Comparison of ENCODE assay signal across 26 cellular contexts in the genomic region with DNA sequence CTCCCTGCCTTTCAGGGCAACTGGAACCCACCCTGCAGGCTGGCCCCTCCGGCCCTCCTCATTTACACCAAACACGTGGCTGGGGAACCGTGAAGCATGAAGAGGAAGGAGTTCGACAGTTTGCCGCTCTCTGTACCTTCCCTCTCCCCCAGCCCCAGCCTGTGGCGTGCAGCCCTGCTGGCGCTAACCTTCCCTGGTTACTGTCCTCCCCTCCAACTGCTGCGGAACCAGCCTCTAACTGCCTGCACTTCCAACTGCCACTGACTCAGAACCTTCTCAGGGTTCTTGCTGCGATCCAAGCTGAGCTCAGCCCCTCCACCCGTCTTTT. TPM values are rescaled to one million over a fixed set of nuclear protein-coding genes. Genes with fewer than 3 reads are reported as not detected.
DNase-seq lines count a peak whose midpoint lies in the region; ATAC-seq and TF ChIP-seq lines count a peak whose summit lies in the region.
"Had no signal": no experiment of that assay in that cellular context is flagged by ENCODE, and none has a peak within 500 bp of the region (broad histone marks: within the 10 kb centered on the region; RNA-seq: fewer than 3 reads in every experiment).

No MANE protein-coding gene starts in this region.

- POLR2A ChIA-PET in IMR-90 (lab: Charles Lee; ENCODE audit: unreplicated experiment), result no interaction called here
- POLR2A ChIA-PET in activated CD4-positive, alpha-beta T cell treated with anti-CD3 and anti-CD28 coated beads for 36 hours (lab: Charles Lee), result no interaction called here

- intact Hi-C loops in IMR-90 (cut with micrococcal nuclease), result no loop called here
- intact Hi-C loops in activated CD4-positive, alpha-beta T cell treated with anti-CD3 and anti-CD28 coated beads for 36 hours (cut with DNase I, micrococcal nuclease), result no loop called here

- H4K5ac ChIP-seq in IMR-90 (ENCODE audit: low read depth, low read length), result no peak overlapping the region

- no peak overlapping the region for H3K27ac Mint-ChIP-seq in stimulated activated memory B cell treated with anti-CD40 and anti-IgM and Interleukin-4, amounts not matched to agents 10 μg/mL and 1 μg/mL and 100 μg/mL, for 72 hours
- no peak overlapping the region for H3K27ac Mint-ChIP-seq in activated CD4-positive, alpha-beta T cell treated with anti-CD3 and anti-CD28 coated beads for 36 hours
- H3K27ac Mint-ChIP-seq: CD8-positive, alpha-beta T cell; T-cell had no signal

- H4K91ac ChIP-seq in IMR-90 (ENCODE audit: insufficient read depth, low read depth, low read length), result no peak overlapping the region

- H3K4me3 Mint-ChIP-seq in stimulated activated memory B cell treated with anti-CD40 and anti-IgM and Interleukin-4, amounts not matched to agents 10 μg/mL and 1 μg/mL and 100 μg/mL, for 72 hours, result no peak overlapping the region
- H3K4me3 Mint-ChIP-seq in activated CD4-positive, alpha-beta T cell treated with anti-CD3 and anti-CD28 coated beads for 36 hours, result no peak overlapping the region
- H3K4me3 Mint-ChIP-seq: CD8-positive, alpha-beta T cell; T-cell had no signal

- no peak overlapping the region for H2BK120ac ChIP-seq in IMR-90 (ENCODE audit: low read depth, low read length)

- peak overlapping the region; percentile 10 for H3K4me2 ChIP-seq in BLaER1
- H3K4me2 ChIP-seq in IMR-90 (ENCODE audit: low read depth, low read length), result no peak overlapping the region
- H3K4me2 ChIP-seq: PC-9 had no signal

- no peaks in the 10 kb centered on the region for H3K79me1 ChIP-seq in IMR-90 (ENCODE audit: low read depth in 1 of 2, low read length in 2 of 2)

- no peaks in the 10 kb centered on the region for H3K9me3 Mint-ChIP-seq in stimulated activated memory B cell treated with anti-CD40 and anti-IgM and Interleukin-4, amounts not matched to agents 10 μg/mL and 1 μg/mL and 100 μg/mL, for 72 hours
- no peaks in the 10 kb centered on the region for H3K9me3 Mint-ChIP-seq in activated CD4-positive, alpha-beta T cell treated with anti-CD3 and anti-CD28 coated beads for 36 hours (ENCODE audit: low read depth)
- H3K9me3 Mint-ChIP-seq: T-cell had no signal

- CTCF ChIA-PET in IMR-90 (lab: Yijun Ruan, JAX), result interaction anchor here (1.1 to 1.4 kb wide), 2 partner anchors 14 to 16 kb away, joined by 3 to 7 read pairs; no protein-coding TSS in a partner anchor
- CTCF ChIA-PET in activated CD4-positive, alpha-beta T cell treated with anti-CD3 and anti-CD28 coated beads for 36 hours (lab: Charles Lee), result interaction anchor here (0.9 kb wide), 1 partner anchor 10 kb away, joined by 6 read pairs; no protein-coding TSS in a partner anchor

- H3K56ac ChIP-seq in IMR-90 (ENCODE audit: extremely low read depth, insufficient read depth, low read length), result no peak overlapping the region

- H2BK15ac ChIP-seq in IMR-90 (ENCODE audit: low read depth, low read length), result no peak overlapping the region

- TF ChIP-seq POLR2A in IMR-90 (IDR thresholded peaks at IDR 0.05; ENCODE audit: low read depth, low read length), result no peak

- H3K27me3 ChIP-seq in BLaER1, result no peaks in the 10 kb centered on the region
- H3K27me3 ChIP-seq in IMR-90 (ENCODE audit: control insufficient read depth, insufficient read depth, low read length), result peaks cover 38% of the 10 kb centered on the region

- no peaks in the 10 kb centered on the region for H3K4me1 Mint-ChIP-seq in stimulated activated memory B cell treated with anti-CD40 and anti-IgM and Interleukin-4, amounts not matched to agents 10 μg/mL and 1 μg/mL and 100 μg/mL, for 72 hours
- H3K4me1 Mint-ChIP-seq in activated CD4-positive, alpha-beta T cell treated with anti-CD3 and anti-CD28 coated beads for 36 hours, result no peaks in the 10 kb centered on the region
- H3K4me1 Mint-ChIP-seq: T-cell had no signal

- WGBS in IMR-90 (ENCODE audit: extremely low coverage in 2 of 2, insufficient read length in 1 of 2), 2 experiments, result 73% methylated on average over 4 of the region's 10 CpGs; no CpG with 5 or more reads in 1 of the 2 experiments

- no peak overlapping the region for H3K9ac ChIP-seq in BLaER1
- no peak overlapping the region for H3K9ac ChIP-seq in IMR-90 (ENCODE audit: low read depth, low read length)
- H3K9ac ChIP-seq: GM23248 had no signal

- H3K36me3 Mint-ChIP-seq in stimulated activated memory B cell treated with anti-CD40 and anti-IgM and Interleukin-4, amounts not matched to agents 10 μg/mL and 1 μg/mL and 100 μg/mL, for 72 hours, result no peaks in the 10 kb centered on the region
- no peaks in the 10 kb centered on the region for H3K36me3 Mint-ChIP-seq in activated CD4-positive, alpha-beta T cell treated with anti-CD3 and anti-CD28 coated beads for 36 hours (ENCODE audit: low read depth)
- H3K36me3 Mint-ChIP-seq: CD8-positive, alpha-beta T cell; T-cell had no signal

- H2BK20ac ChIP-seq in IMR-90 (ENCODE audit: low read depth, low read length), result no peak overlapping the region

- no peak overlapping the region for H2BK5ac ChIP-seq in IMR-90 (ENCODE audit: low read depth, low read length, poor library complexity, severe bottlenecking)

- in situ Hi-C loops in IMR-90 (cut with MboI; ENCODE audit: low sequenced_read_pairs) (no loop called here), ACHN (cut with HindIII; ENCODE audit: low pct_ligation_motif_present, low pct_unique_long_range_greater_than_20kb, low sequenced_read_pairs) (no loop called here)

- no peak overlapping the region for H2AK9ac ChIP-seq in IMR-90 (replicated peaks; ENCODE audit: low read depth, low read length, poor library complexity)

- H4K8ac ChIP-seq in IMR-90 (ENCODE audit: low read depth in 2 of 2, low read length in 2 of 2), result no peak overlapping the region

- H3K4ac ChIP-seq in IMR-90 (ENCODE audit: low read depth, low read length), result no peak overlapping the region

- dilution Hi-C loops in IMR-90 (cut with HindIII; ENCODE audit: low sequenced_read_pairs, unreplicated experiment), result no loop called here

- H3K4me1 ChIP-seq in BLaER1 (peaks cover 8% of the 10 kb centered on the region; the same call in 1 of the 2 replicates), IMR-90 (ENCODE audit: control insufficient read depth, insufficient read depth, low read length) (no peaks in the 10 kb centered on the region)

- H3K36me3 ChIP-seq in BLaER1, result no peaks in the 10 kb centered on the region
- no peaks in the 10 kb centered on the region for H3K36me3 ChIP-seq in IMR-90 (ENCODE audit: control insufficient read depth, insufficient read depth, low read length)

- H3K18ac ChIP-seq in IMR-90 (ENCODE audit: low read depth, low read length), result no peak overlapping the region

- H4K20me1 ChIP-seq in BLaER1 (no peaks in the 10 kb centered on the region), IMR-90 (ENCODE audit: insufficient read depth, low read length) (no peaks in the 10 kb centered on the region)

- TF ChIP-seq RAD21 in IMR-90 (IDR thresholded peaks at IDR 0.05; ENCODE audit: low read length), result no peak

- no peaks in the 10 kb centered on the region for H3K9me3 ChIP-seq in BLaER1
- H3K9me3 ChIP-seq in IMR-90 (ENCODE audit: control insufficient read depth, insufficient read depth, low read length), result no peaks in the 10 kb centered on the region

- TF ChIP-seq CTCF in IMR-90 (conservative IDR thresholded peaks at IDR 0.05; ENCODE audit: low read depth, low read length), result no peak

- no peak overlapping the region for H3K27ac ChIP-seq in BLaER1
- no peak overlapping the region for H3K27ac ChIP-seq in IMR-90 (ENCODE audit: insufficient read depth, low read length)
- H3K27ac ChIP-seq in epithelial cell of prostate, result peak overlapping the region; percentile 71
- H3K27ac ChIP-seq: GM23248, HL-60, PC-9 had no signal

- BruUV-seq in IMR-90 (replicated peaks; lab: Mats Ljungman, UMichigan), result no TSS peak

- ATAC-seq in IMR-90 (ENCODE audit: low read depth) (no peak), GM21825 (IDR thresholded peaks at IDR 0.05; ENCODE audit: unreplicated experiment) (no peak)
- ATAC-seq in stimulated activated memory B cell treated with anti-CD40 and anti-IgM and Interleukin-4, amounts not matched to agents 10 μg/mL and 1 μg/mL and 100 μg/mL, for 72 hours, result no peak
- ATAC-seq in activated CD4-positive, alpha-beta T cell treated with anti-CD3 and anti-CD28 coated beads for 36 hours, result no peak
- ATAC-seq: CD8-positive, alpha-beta T cell; T-cell had no signal

- H2AFZ ChIP-seq in IMR-90 (replicated peaks; ENCODE audit: low read length, poor library complexity), result peak overlapping the region; percentile 56
- H2AFZ ChIP-seq: GM23248, PC-9 had no signal

- no peak overlapping the region for H3K14ac ChIP-seq in IMR-90 (replicated peaks; ENCODE audit: low read depth, low read length)

- DNase-seq in IMR-90 (no peak), epithelial cell of prostate (ENCODE audit: low read depth, low spot score) (no peak), mucosa of gallbladder (ENCODE audit: low spot score) (peak; percentile 5), ACHN (no peak)
- no peak for DNase-seq in activated CD4-positive, alpha-beta T cell treated with anti-CD3 and anti-CD28 coated beads for 36 hours
- DNase-seq: AML-193; C1 segment of cervical spinal cord; CD8-positive, alpha-beta T cell; DMS153; DND-41; GM23248; HCEC 1CT; Karpas-422; NCI-H1092; NCI-H1436 treated with DMSO at 0.1 percent for 48 hours; NCI-H187 treated with DMSO at 0.1 percent for 48 hours; NCI-H2107; NCI-H446 treated with DMSO at 0.1 percent for 48 hours; NCI-H82; PC-9; T-cell had no signal

- peaks cover 49% of the 10 kb centered on the region for H3K27me3 Mint-ChIP-seq in stimulated activated memory B cell treated with anti-CD40 and anti-IgM and Interleukin-4, amounts not matched to agents 10 μg/mL and 1 μg/mL and 100 μg/mL, for 72 hours
- peaks cover 9% of the 10 kb centered on the region for H3K27me3 Mint-ChIP-seq in activated CD4-positive, alpha-beta T cell treated with anti-CD3 and anti-CD28 coated beads for 36 hours

- H3K23ac ChIP-seq in IMR-90 (ENCODE audit: low read depth, low read length), result no peak overlapping the region

- no peak overlapping the region for H3K4me3 ChIP-seq in BLaER1
- H3K4me3 ChIP-seq in IMR-90 (ENCODE audit: insufficient read depth, low read depth, low read length), result no peak overlapping the region
- H3K4me3 ChIP-seq: GM23248, PC-9 had no signal

- no peak overlapping the region for H2AK5ac ChIP-seq in IMR-90 (ENCODE audit: low read depth, low read length)

- no peaks in the 10 kb centered on the region for H3K9me1 ChIP-seq in IMR-90 (ENCODE audit: insufficient read depth, low read length)

RNA-seq across cellular contexts. Expression of a gene that starts 19.2 kb away (rescaled TPM):
- 0.28 and 0.36 TPM in 2 replicates for total RNA-seq in IMR-90 (2012; rRNA removed)
- 0.11 and 0.15 TPM in 2 replicates for polyA plus RNA-seq in IMR-90 (2012; rRNA removed)
- 0.03 and 0.10 TPM in 2 replicates for polyA plus RNA-seq in IMR-90 (2012; cell fraction: cytosol; rRNA removed)
- 0.08 and 0.39 TPM in 2 replicates for polyA plus RNA-seq in IMR-90 (2012; cell fraction: nucleus; rRNA removed; ENCODE audit: low replicate concordance)
- 3.9 TPM for total RNA-seq in mucosa of gallbladder
- under 1 TPM; 0.07 to 0.21 TPM for total RNA-seq in activated CD4-positive, alpha-beta T cell treated with anti-CD3 and anti-CD28 coated beads for 36 hours
- total RNA-seq: RPMI7951 had no signal
